22 cellular contexts compared by ENCODE assay signal in genomic region chr17:32261937-32262510, GRCh38. TPM values are rescaled to one million over a fixed set of nuclear protein-coding genes. Genes with fewer than 3 reads are reported as not detected.
DNase-seq lines count a peak whose midpoint lies in the region; ATAC-seq and TF ChIP-seq lines count a peak whose summit lies in the region.
"Had no signal": no experiment of that assay in that cellular context is flagged by ENCODE, and none has a peak within 500 bp of the region (broad histone marks: within the 10 kb centered on the region; RNA-seq: fewer than 3 reads in every experiment).

No MANE protein-coding gene starts in this region.

- DNase-seq in right cardiac atrium (peak in 1 of 3 donors; percentile 54), cardiac septum (ENCODE audit: low spot score) (no peak), glutamatergic neuron (peak; percentile 60), progenitor cell of endocrine pancreas (ENCODE audit: low spot score, unreplicated experiment) (no peak), Caco-2 (no peak), NCI-H226 (no peak)
- no peak for DNase-seq in activated naive CD8-positive, alpha-beta T cell treated with anti-CD3 and anti-CD28 coated beads for 36 hours
- DNase-seq: Calu3; CD4-positive, alpha-beta memory T cell; MM.1S; NCI-H1092; NCI-H146; NCI-H2029 treated with DMSO at 0.1 percent for 48 hours; NCI-H2171 treated with DMSO at 0.1 percent for 48 hours; NCI-H748 treated with DMSO at 0.1 percent for 48 hours; PC-3; SIG-M5 had no signal

- H3K27me3 Mint-ChIP-seq in glutamatergic neuron (ENCODE audit: unreplicated experiment) (peaks cover 19% of the 10 kb centered on the region), progenitor cell of endocrine pancreas (peaks cover 76% of the 10 kb centered on the region), Caco-2 (ENCODE audit: insufficient read depth, unreplicated experiment) (peaks cover 18% of the 10 kb centered on the region)
- peaks cover 59% of the 10 kb centered on the region for H3K27me3 Mint-ChIP-seq in activated naive CD8-positive, alpha-beta T cell treated with anti-CD3 and anti-CD28 coated beads for 36 hours

- intact Hi-C loops in right cardiac atrium (cut with DNase I) (no loop called here), cardiac septum (cut with DNase I) (no loop called here), Caco-2 (cut with micrococcal nuclease; ENCODE audit: unreplicated experiment) (no loop called here)

- WGBS in right cardiac atrium = 59% methylated on average over 13 of the region's 13 CpGs

- peak overlapping the region; percentile 51 for H3K4me3 Mint-ChIP-seq in glutamatergic neuron (ENCODE audit: unreplicated experiment)
- H3K4me3 Mint-ChIP-seq in progenitor cell of endocrine pancreas (ENCODE audit: low read depth) = no peak overlapping the region
- no peak overlapping the region for H3K4me3 Mint-ChIP-seq in activated naive CD8-positive, alpha-beta T cell treated with anti-CD3 and anti-CD28 coated beads for 36 hours
- H3K4me3 Mint-ChIP-seq in Caco-2 (ENCODE audit: unreplicated experiment) = no peak overlapping the region
- H3K4me3 Mint-ChIP-seq: CD4-positive, alpha-beta memory T cell had no signal

- BruUV-seq in Caco-2 (replicated peaks; lab: Mats Ljungman, UMichigan) = no TSS peak

- no peaks in the 10 kb centered on the region for H3K27me3 ChIP-seq in right cardiac atrium (ENCODE audit: control insufficient read depth, insufficient read depth)
- peaks cover 6% of the 10 kb centered on the region for H3K27me3 ChIP-seq in Caco-2 (replicated peaks; ENCODE audit: control insufficient read depth, insufficient read depth, low read length)

- peak overlapping the region; percentile 80 for H3K27ac Mint-ChIP-seq in glutamatergic neuron (ENCODE audit: unreplicated experiment)
- H3K27ac Mint-ChIP-seq in progenitor cell of endocrine pancreas = peak overlapping the region; percentile 53
- no peak overlapping the region for H3K27ac Mint-ChIP-seq in activated naive CD8-positive, alpha-beta T cell treated with anti-CD3 and anti-CD28 coated beads for 36 hours
- H3K27ac Mint-ChIP-seq in Caco-2 (ENCODE audit: unreplicated experiment) = no peak overlapping the region

- H3K36me3 Mint-ChIP-seq in glutamatergic neuron (ENCODE audit: unreplicated experiment) (peaks cover 4% of the 10 kb centered on the region), progenitor cell of endocrine pancreas (ENCODE audit: insufficient read depth) (no peaks in the 10 kb centered on the region), Caco-2 (ENCODE audit: insufficient read depth, unreplicated experiment) (no peaks in the 10 kb centered on the region)
- no peaks in the 10 kb centered on the region for H3K36me3 Mint-ChIP-seq in activated naive CD8-positive, alpha-beta T cell treated with anti-CD3 and anti-CD28 coated beads for 36 hours
- H3K36me3 Mint-ChIP-seq: IgD-negative memory B cell had no signal

- TF ChIP-seq CTCF in glutamatergic neuron (IDR thresholded peaks at IDR 0.05; ENCODE audit: partially characterized antibody, unreplicated experiment) (no peak), progenitor cell of endocrine pancreas (IDR thresholded peaks at IDR 0.05; ENCODE audit: unreplicated experiment) (no peak), Caco-2 (IDR thresholded peaks at IDR 0.05; ENCODE audit: insufficient read depth in 1 of 2, low read depth in 1 of 2, low read length in 1 of 2, severe bottlenecking in 1 of 2, unreplicated experiment in 1 of 2) (no peak)

- ATAC-seq in right cardiac atrium = peak; percentile 47 to 48
- ATAC-seq: PC-3 had no signal

- no peak overlapping the region for H3K27ac ChIP-seq in right cardiac atrium (ENCODE audit: low read length)
- H3K27ac ChIP-seq: BLaER1, HL-60, RWPE1 had no signal

- H3K4me1 ChIP-seq in right cardiac atrium (ENCODE audit: control insufficient read depth, insufficient read depth, low read length) = no peaks in the 10 kb centered on the region
- H3K4me1 ChIP-seq in Caco-2 = peaks cover 4% of the 10 kb centered on the region; the same call in 1 of the 2 replicates

- H3K4me1 Mint-ChIP-seq in glutamatergic neuron (ENCODE audit: low read depth, unreplicated experiment) (peaks cover 61% of the 10 kb centered on the region), progenitor cell of endocrine pancreas (ENCODE audit: low read depth) (peaks cover 6% of the 10 kb centered on the region), Caco-2 (ENCODE audit: low read depth, unreplicated experiment) (peaks cover 7% of the 10 kb centered on the region)
- peaks cover 2% of the 10 kb centered on the region for H3K4me1 Mint-ChIP-seq in activated naive CD8-positive, alpha-beta T cell treated with anti-CD3 and anti-CD28 coated beads for 36 hours

- H3K4me3 ChIP-seq in right cardiac atrium (ENCODE audit: low read length) = no peak overlapping the region
- H3K4me3 ChIP-seq in Caco-2 (ENCODE audit: low read depth, low read length) = no peak overlapping the region
- H3K4me3 ChIP-seq: BLaER1 had no signal

- CTCF ChIA-PET in Caco-2 (lab: Charles Lee) = interaction anchor here (0.6 kb wide), 1 partner anchor 37 kb away, joined by 3 read pairs; no protein-coding TSS in a partner anchor

- H3K9me3 Mint-ChIP-seq in glutamatergic neuron (ENCODE audit: unreplicated experiment) (peaks cover 37% of the 10 kb centered on the region), progenitor cell of endocrine pancreas (ENCODE audit: low read depth) (no peaks in the 10 kb centered on the region), Caco-2 (ENCODE audit: unreplicated experiment) (no peaks in the 10 kb centered on the region)
- no peaks in the 10 kb centered on the region for H3K9me3 Mint-ChIP-seq in activated naive CD8-positive, alpha-beta T cell treated with anti-CD3 and anti-CD28 coated beads for 36 hours
- H3K9me3 Mint-ChIP-seq: CD4-positive, alpha-beta memory T cell; IgD-negative memory B cell had no signal

- POLR2A ChIA-PET in Caco-2 (lab: Charles Lee) = no interaction called here

- H3K36me3 ChIP-seq in Caco-2 (ENCODE audit: control insufficient read depth, insufficient read depth, low read length) = no peaks in the 10 kb centered on the region
- H3K36me3 ChIP-seq: BLaER1 had no signal

- H3K9me3 ChIP-seq in right cardiac atrium (ENCODE audit: control insufficient read depth, low read length) (no peaks in the 10 kb centered on the region), Caco-2 (no peaks in the 10 kb centered on the region)
- H3K9me3 ChIP-seq: BLaER1 had no signal

TF ChIP-seq in PFSK-1, 5 proteins besides CTCF, POLR2A, EP300 and RAD21:
- TF ChIP-seq TAF1 (IDR thresholded peaks at IDR 0.05; ENCODE audit: borderline replicate concordance, insufficient read depth, low read length) (no peak), REST (IDR thresholded peaks at IDR 0.05; ENCODE audit: insufficient read depth in 1 of 2, low read depth in 2 of 2, low read length in 2 of 2) (peak; percentile 36 to 82; a peak in 2 of 4 replicates)

RNA-seq across cellular contexts. Expression of gene RHBDL3, which starts 3.6 kb away (rescaled TPM):
- total RNA-seq in right cardiac atrium = 10 to 100 TPM; 19.6 to 51.1 (median 38.3) TPM
- 40.0 TPM for polyA plus RNA-seq in right cardiac atrium
- total RNA-seq in cardiac septum = 1.0 TPM
- 0.29 TPM for polyA plus RNA-seq in PFSK-1 (2012; ENCODE audit: insufficient read length, low read depth)
- 124 TPM for total RNA-seq in glutamatergic neuron (ENCODE audit: unreplicated experiment)
- total RNA-seq in progenitor cell of endocrine pancreas = 0.50 and 0.82 TPM in 2 replicates
- total RNA-seq in activated naive CD8-positive, alpha-beta T cell treated with anti-CD3 and anti-CD28 coated beads for 36 hours = under 1 TPM in 1 of 2 experiments, not detected in 1; 0.06 TPM
- total RNA-seq in Caco-2 (2022) = 0.09 TPM in 1 of 2 replicates, not detected in the other
- total RNA-seq: CD4-positive, alpha-beta memory T cell; PC-3 had no signal
- polyA plus RNA-seq: CD4-positive, alpha-beta memory T cell; IgD-negative memory B cell had no signal

Comparison
In these comparisons a context has a peak if more than half of its experiments do, and no peak if none do; other contexts are left out.
1. RNA of gene RHBDL3, which starts 3.6 kb away (total RNA-seq): 124 TPM in glutamatergic neuron (single experiment) and 19.6 to 51.1 TPM in right cardiac atrium; 1.0 TPM in cardiac septum (single experiment), 0.50 to 0.82 TPM in progenitor cell of endocrine pancreas, 0.06 TPM in activated naive CD8-positive, alpha-beta T cell treated with anti-CD3 and anti-CD28 coated beads for 36 hours and 0.09 TPM in Caco-2; every median in the first group is over 10 times any median in the second.
2. H3K27ac Mint-ChIP-seq: peak in glutamatergic neuron (single experiment) and progenitor cell of endocrine pancreas (single experiment); none in activated naive CD8-positive, alpha-beta T cell treated with anti-CD3 and anti-CD28 coated beads for 36 hours (single experiment) and Caco-2 (single experiment).